ENCODE assay signal across 20 cellular contexts in genomic region chr7:29353810-29354209, GRCh38.
DNase-seq lines count a peak whose midpoint lies in the region; ATAC-seq and TF ChIP-seq lines count a peak whose summit lies in the region.
"Had no signal": no experiment of that assay in that cellular context is flagged by ENCODE, and none has a peak within 500 bp of the region (broad histone marks: within the 10 kb centered on the region; RNA-seq: fewer than 3 reads in every experiment).

No MANE protein-coding gene starts in this region.

- peaks cover 9% of the 10 kb centered on the region for H3F3A ChIP-seq in neural cell (ENCODE audit: insufficient read depth, low read length, poor library complexity, severe bottlenecking)

- no peaks in the 10 kb centered on the region; the same call in 1 of the 2 replicates for H3K9me3 Mint-ChIP-seq in HFFc6
- H3K9me3 Mint-ChIP-seq: CD8-positive, alpha-beta T cell had no signal

- no peaks in the 10 kb centered on the region for H3K36me3 ChIP-seq in neural cell (ENCODE audit: insufficient read depth, low read length)
- H3K36me3 ChIP-seq: BLaER1, HAP-1 had no signal

- H3K4me3 Mint-ChIP-seq in HFFc6: no peak overlapping the region
- H3K4me3 Mint-ChIP-seq: B cell; CD4-positive, CD25-positive, alpha-beta regulatory T cell; CD8-positive, alpha-beta T cell had no signal

- H3K4me3 ChIP-seq in epithelial cell of esophagus (ENCODE audit: low read length) (no peak overlapping the region), neural cell (ENCODE audit: low read length) (peak overlapping the region; percentile 34)
- H3K4me3 ChIP-seq: BLaER1, GM12878, HAP-1 had no signal

- H3K27me3 Mint-ChIP-seq in HFFc6 (ENCODE audit: insufficient read depth): no peaks in the 10 kb centered on the region

- in situ Hi-C loops in G401 (cut with HindIII; ENCODE audit: low sequenced_read_pairs): no loop called here
- in situ Hi-C loops in ACHN (cut with HindIII; ENCODE audit: low pct_ligation_motif_present, low pct_unique_long_range_greater_than_20kb, low sequenced_read_pairs): no loop called here

- no peaks in the 10 kb centered on the region for H3K36me3 Mint-ChIP-seq in HFFc6 (ENCODE audit: low read depth)
- H3K36me3 Mint-ChIP-seq: CD4-positive, CD25-positive, alpha-beta regulatory T cell had no signal

- H3K4me2 ChIP-seq in neural cell (ENCODE audit: low read length): no peak overlapping the region
- H3K4me2 ChIP-seq: BLaER1 had no signal

- peaks cover 12% of the 10 kb centered on the region for H3K79me2 ChIP-seq in neural cell (replicated peaks; ENCODE audit: insufficient read depth, low read length)

- no peak for ATAC-seq in GM19023 (IDR thresholded peaks at IDR 0.05; ENCODE audit: unreplicated experiment)
- ATAC-seq: CD8-positive, alpha-beta T cell; GM12878 had no signal

- no peak overlapping the region for H2AFZ ChIP-seq in neural cell (ENCODE audit: low read depth, low read length)

- H4K20me1 ChIP-seq in neural cell (ENCODE audit: insufficient read depth): no peaks in the 10 kb centered on the region
- H4K20me1 ChIP-seq: BLaER1 had no signal

- DNase-seq in NCI-H748 treated with DMSO at 0.1 percent for 48 hours (lab: John Stamatoyannopoulos, UW) (peak; percentile 47), epithelial cell of esophagus (ENCODE audit: low read depth) (peak; percentile 55), G401 (ENCODE audit: low spot score) (no peak), HFFc6 (no peak), ACHN (no peak)
- DNase-seq: 8988T; Caco-2; CD4-positive, CD25-positive, alpha-beta regulatory T cell; CD8-positive, alpha-beta T cell; DMS153; DND-41; GDM1; GOT3 had no signal

- H3K27ac ChIP-seq in neural cell (ENCODE audit: low read length): peak overlapping the region; percentile 79
- H3K27ac ChIP-seq: BLaER1, C4-2B had no signal

- H3K4me1 Mint-ChIP-seq in HFFc6 (ENCODE audit: low read depth): no peaks in the 10 kb centered on the region
- H3K4me1 Mint-ChIP-seq: B cell; CD4-positive, CD25-positive, alpha-beta regulatory T cell had no signal

- TF ChIP-seq CTCF in epithelial cell of esophagus (IDR thresholded peaks at IDR 0.05; ENCODE audit: insufficient read depth, low read depth, low read length, missing control alignments) (no peak), neural cell (IDR thresholded peaks at IDR 0.05; ENCODE audit: poor library complexity, severe bottlenecking) (no peak), HFFc6 (IDR thresholded peaks at IDR 0.05) (no peak)

- no peak overlapping the region for H3K27ac Mint-ChIP-seq in HFFc6
- H3K27ac Mint-ChIP-seq: B cell; CD4-positive, CD25-positive, alpha-beta regulatory T cell; CD8-positive, alpha-beta T cell had no signal

- H3K9me3 ChIP-seq in neural cell (ENCODE audit: low read length): no peaks in the 10 kb centered on the region
- H3K9me3 ChIP-seq: BLaER1, Caco-2, HAP-1 had no signal

- TF ChIP-seq RAD21 in neural cell (conservative IDR thresholded peaks at IDR 0.05): peak; percentile 18

- TF ChIP-seq EP300 in neural cell (conservative IDR thresholded peaks at IDR 0.05; ENCODE audit: poor library complexity, severe bottlenecking): peak; percentile 94

- H3K9me2 ChIP-seq in neural cell (ENCODE audit: insufficient read depth, low read length): no peaks in the 10 kb centered on the region

- no peaks in the 10 kb centered on the region for H3K27me3 ChIP-seq in neural cell (ENCODE audit: insufficient read depth, low read depth, low read length)
- H3K27me3 ChIP-seq: BLaER1 had no signal

- peak overlapping the region; percentile 26 for H3K9ac ChIP-seq in neural cell (ENCODE audit: low read length)
- H3K9ac ChIP-seq: BLaER1 had no signal

TF ChIP-seq in neural cell, 6 proteins besides CTCF, POLR2A, EP300 and RAD21:
- TF ChIP-seq TAF1 (IDR thresholded peaks at IDR 0.05; ENCODE audit: low read depth) (no peak), MXI1 (conservative IDR thresholded peaks at IDR 0.05; ENCODE audit: poor library complexity, severe bottlenecking) (no peak), REST (IDR thresholded peaks at IDR 0.05; ENCODE audit: borderline replicate concordance) (peak; percentile 96), EZH2 (IDR thresholded peaks at IDR 0.05; ENCODE audit: borderline replicate concordance, insufficient read depth, low read length, poor library complexity, severe bottlenecking) (no peak), POLR2AphosphoS5 (IDR thresholded peaks at IDR 0.05) (peak; percentile 75), SMC3 (conservative IDR thresholded peaks at IDR 0.05; ENCODE audit: poor library complexity) (peak; percentile 28)

Comparison
In these comparisons a context has a peak if more than half of its experiments do, and no peak if none do; other contexts are left out.
1. DNase-seq: peak in NCI-H748 treated with DMSO at 0.1 percent for 48 hours (single experiment) and epithelial cell of esophagus (single experiment); none in G401 (single experiment), HFFc6 (single experiment) and ACHN (single experiment).